10 cellular contexts compared by ENCODE assay signal in genomic region chr3:45987368-45988099, GRCh38. TPM values are rescaled to one million over a fixed set of nuclear protein-coding genes. Genes with fewer than 3 reads are reported as not detected.
DNase-seq lines count a peak whose midpoint lies in the region; ATAC-seq, FAIRE-seq and TF ChIP-seq lines count a peak whose summit lies in the region.
"Had no signal": no experiment of that assay in that cellular context is flagged by ENCODE, and none has a peak within 500 bp of the region (broad histone marks: within the 10 kb centered on the region; RNA-seq: fewer than 3 reads in every experiment).

No MANE protein-coding gene starts in this region.

- intact Hi-C loops in esophagus squamous epithelium (cut with DNase I) = no loop called here

- H3K79me2 ChIP-seq in neural progenitor cell (ENCODE audit: low read depth) = peaks cover 9% of the 10 kb centered on the region

- H3F3A ChIP-seq in neural progenitor cell (ENCODE audit: low read depth) = no peaks in the 10 kb centered on the region

- WGBS in A549 (ENCODE audit: missing lambda C conversion rate) = 92% methylated on average over 6 of the region's 6 CpGs
- WGBS in esophagus squamous epithelium, 2 donors = 27 to 48% methylated on average over 4 to 5 of the region's 6 CpGs

- peak overlapping the region; percentile 9 for H3K27ac Mint-ChIP-seq in neural progenitor cell

- H3K4me3 ChIP-seq in A549 = no peak overlapping the region
- no peak overlapping the region for H3K4me3 ChIP-seq in LNCaP clone FGC (ENCODE audit: low read depth, low read length)
- H3K4me3 ChIP-seq in esophagus squamous epithelium = peak overlapping the region in 1 of 4 donors; percentile 8
- H3K4me3 ChIP-seq in neural progenitor cell = no peak overlapping the region

- peaks cover 12% of the 10 kb centered on the region for H3K4me1 Mint-ChIP-seq in neural progenitor cell

- H3K27me3 Mint-ChIP-seq in neural progenitor cell (ENCODE audit: insufficient read depth, low read depth) = peaks cover 3% of the 10 kb centered on the region

- TF ChIP-seq CTCF in A549 (IDR thresholded peaks at IDR 0.05) (no peak), LNCaP clone FGC (IDR thresholded peaks at IDR 0.05; ENCODE audit: control insufficient read depth, extremely low read depth, insufficient read depth) (no peak), esophagus squamous epithelium (IDR thresholded peaks at IDR 0.05) (no peak), neural progenitor cell (IDR thresholded peaks at IDR 0.05) (no peak), GM20000 (IDR thresholded peaks at IDR 0.05; ENCODE audit: extremely low read depth, missing control alignments) (no peak)

- H3K36me3 Mint-ChIP-seq in neural progenitor cell = no peaks in the 10 kb centered on the region

- H3K9me3 Mint-ChIP-seq in neural progenitor cell = no peaks in the 10 kb centered on the region

- TF ChIP-seq POLR2A in A549 (IDR thresholded peaks at IDR 0.05; ENCODE audit: low read length) (no peak), esophagus squamous epithelium (IDR thresholded peaks at IDR 0.05) (no peak)

- no peak overlapping the region for H3K4me3 Mint-ChIP-seq in neural progenitor cell

- no peaks in the 10 kb centered on the region for H3K27me3 ChIP-seq in esophagus squamous epithelium
- no peaks in the 10 kb centered on the region for H3K27me3 ChIP-seq in neural progenitor cell

- no peak overlapping the region for H2AFZ ChIP-seq in neural progenitor cell (replicated peaks)

- TF ChIP-seq EP300 in A549 (IDR thresholded peaks at IDR 0.05) = no peak

- H3K9me3 ChIP-seq in A549 (no peaks in the 10 kb centered on the region), esophagus squamous epithelium (no peaks in the 10 kb centered on the region), neural progenitor cell (ENCODE audit: low read depth) (no peaks in the 10 kb centered on the region)

- H3K9ac ChIP-seq in neural progenitor cell = no peak overlapping the region

- POLR2A ChIA-PET in A549 (lab: Yijun Ruan, JAX) = no interaction called here

- no peak for DNase-seq in A549 (ENCODE audit: low read depth in 1 of 2, low spot score in 1 of 2)
- peak; percentile 54 for DNase-seq in LNCaP clone FGC (ENCODE audit: low read depth)
- no peak for DNase-seq in esophagus squamous epithelium (lab: John Stamatoyannopoulos, UW)
- DNase-seq in neural progenitor cell (ENCODE audit: low spot score) = no peak
- no peak for DNase-seq in NCI-H510A treated with DMSO at 0.1 percent for 48 hours (lab: John Stamatoyannopoulos, UW)
- DNase-seq in NCI-H69 (lab: John Stamatoyannopoulos, UW) = no peak
- no peak for DNase-seq in GM20000 (ENCODE audit: low spot score)
- DNase-seq: stimulated activated CD4-positive, alpha-beta T cell treated with anti-CD3 and anti-CD28 coated beads, Interleukin-1b, Interleukin-23, amount 100 ng/mL, for 48 hours had no signal

- H3K4me1 ChIP-seq in A549 (peaks cover 43% of the 10 kb centered on the region), esophagus squamous epithelium (peaks cover 41 to 91% (median 70%) of the 10 kb centered on the region in 3 donors), neural progenitor cell (no peaks in the 10 kb centered on the region)

- ATAC-seq in A549 (no peak), HG02885 (IDR thresholded peaks at IDR 0.05; ENCODE audit: poor library complexity, unreplicated experiment) (no peak)

- peaks cover 48% of the 10 kb centered on the region for H4K20me1 ChIP-seq in neural progenitor cell (ENCODE audit: low read depth)

- no peak for FAIRE-seq in A549 (lab: Jason Lieb, UNC)
- FAIRE-seq: TTC549 had no signal

- H3K4me2 ChIP-seq in A549 = peak overlapping the region; percentile 83; the same call in 2 of the 3 replicates
- no peak overlapping the region for H3K4me2 ChIP-seq in neural progenitor cell

- CTCF ChIA-PET in A549 (lab: Yijun Ruan, JAX) = interaction anchor here (1.8 kb wide), 2 partner anchors 49 to 92 kb away, joined by 3 to 6 read pairs; no protein-coding TSS in a partner anchor

- H3K36me3 ChIP-seq in esophagus squamous epithelium = peaks cover 0 to 28% (median 5%) of the 10 kb centered on the region in 3 donors
- no peaks in the 10 kb centered on the region for H3K36me3 ChIP-seq in neural progenitor cell

- TF ChIP-seq RAD21 in A549 (conservative IDR thresholded peaks at IDR 0.05 in 1 of 2, IDR thresholded peaks at IDR 0.05 in 1 of 2) = no peak

- H3K27ac ChIP-seq in A549 (peak overlapping the region in 1 of 2 experiments; percentile 84; a peak in 1 of 6 replicates), esophagus squamous epithelium (peak overlapping the region; percentile 78 to 88 (median 82)), neural progenitor cell (no peak overlapping the region)

TF ChIP-seq in A549, 52 proteins besides CTCF, POLR2A, EP300 and RAD21:
- no peak for TF ChIP-seq EHF (CRISPR knock-in tag; IDR thresholded peaks at IDR 0.05)

RNA-seq across cellular contexts. Expression of gene FYCO1, which starts 8.1 kb away (rescaled TPM):
- polyA plus RNA-seq in A549 (2011; rRNA removed) (4.4 and 6.4 TPM in 2 replicates), A549 (2017; fragmentation: RNase III; extraction: RNeasy Plus Mini Kit Qiagen cat#74134 plus additional on column Dnase treatment) (3.7 to 4.9 TPM (median 4.1 TPM) in 3 replicates)
- polyA plus RNA-seq in A549 (2012; cell fraction: cytosol; rRNA removed) = 1.7 and 2.2 TPM in 2 replicates
- 3.5 and 4.2 TPM in 2 replicates for polyA plus RNA-seq in A549 (2012; cell fraction: nucleus; rRNA removed)
- polyA minus RNA-seq in A549 (2011; rRNA and poly(A)+ RNA removed) = 11.9 and 13.6 TPM in 2 replicates
- total RNA-seq in esophagus squamous epithelium (10 to 100 TPM; 17.8 to 33.3 (median 25.0) TPM), neural progenitor cell (ENCODE audit: low replicate concordance) (6.8 and 11.4 TPM in 2 replicates)

RNA-seq across cellular contexts. Expression of gene XCR1, which starts 39.7 kb away (rescaled TPM):
- not detected in 2 replicates for polyA plus RNA-seq in A549 (2011; rRNA removed)
- polyA plus RNA-seq in A549 (2012; cell fraction: cytosol; rRNA removed) = not detected in 2 replicates
- polyA plus RNA-seq in A549 (2012; cell fraction: nucleus; rRNA removed) = not detected in 2 replicates
- polyA plus RNA-seq in A549 (2017; fragmentation: RNase III; extraction: RNeasy Plus Mini Kit Qiagen cat#74134 plus additional on column Dnase treatment) = not detected in 3 replicates
- polyA minus RNA-seq in A549 (2011; rRNA and poly(A)+ RNA removed) = not detected in 2 replicates
- under 1 TPM in 3 of 4 donors, not detected in 1; 0.08 to 0.19 (median 0.12) TPM for total RNA-seq in esophagus squamous epithelium
- total RNA-seq in neural progenitor cell (ENCODE audit: low replicate concordance) = not detected in 2 replicates

RNA-seq across cellular contexts. Expression of gene CXCR6, which starts 44.3 kb away (rescaled TPM):
- polyA plus RNA-seq in A549 (2011; rRNA removed) (not detected in 2 replicates), A549 (2017; fragmentation: RNase III; extraction: RNeasy Plus Mini Kit Qiagen cat#74134 plus additional on column Dnase treatment) (not detected in 3 replicates)
- polyA plus RNA-seq in A549 (2012; cell fraction: cytosol; rRNA removed) = not detected in 2 replicates
- polyA plus RNA-seq in A549 (2012; cell fraction: nucleus; rRNA removed) = not detected in 2 replicates
- polyA minus RNA-seq in A549 (2011; rRNA and poly(A)+ RNA removed) = not detected in 2 replicates
- total RNA-seq in esophagus squamous epithelium (10 to 100 TPM in 1 of 4 donors, 1 to 10 TPM in 3; 1.7 to 12.0 (median 4.4) TPM), neural progenitor cell (ENCODE audit: low replicate concordance) (not detected in 2 replicates)
